1 cellular context compared by ENCODE assay signal in the genomic region with DNA sequence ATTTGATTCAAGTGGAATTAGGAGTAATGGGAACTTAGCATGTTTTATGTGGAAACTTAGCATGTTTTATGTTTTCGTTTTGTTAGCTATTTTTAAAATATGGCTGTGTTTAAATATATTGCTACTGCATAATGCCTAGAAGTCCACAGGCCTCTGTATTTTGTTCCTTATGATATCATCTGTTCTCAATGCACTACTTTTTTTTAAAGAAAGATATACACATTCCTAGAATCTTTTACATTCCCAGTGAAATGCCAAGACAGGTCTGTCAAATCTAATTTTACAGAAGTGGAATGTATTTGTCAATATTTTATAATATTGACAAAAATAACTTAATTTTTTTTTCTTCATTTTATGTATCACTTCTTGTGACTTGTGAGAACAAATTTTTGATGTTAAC.
TF ChIP-seq lines count a peak whose summit lies in the region.

No MANE protein-coding gene starts in this region.

TF ChIP-seq in IMR-90, 13 proteins besides CTCF, POLR2A, EP300 and RAD21:
- no peak for TF ChIP-seq CEBPB (IDR thresholded peaks at IDR 0.05; ENCODE audit: low read depth, low read length)
